ENCODE assay signal across 24 cellular contexts in the genomic region with DNA sequence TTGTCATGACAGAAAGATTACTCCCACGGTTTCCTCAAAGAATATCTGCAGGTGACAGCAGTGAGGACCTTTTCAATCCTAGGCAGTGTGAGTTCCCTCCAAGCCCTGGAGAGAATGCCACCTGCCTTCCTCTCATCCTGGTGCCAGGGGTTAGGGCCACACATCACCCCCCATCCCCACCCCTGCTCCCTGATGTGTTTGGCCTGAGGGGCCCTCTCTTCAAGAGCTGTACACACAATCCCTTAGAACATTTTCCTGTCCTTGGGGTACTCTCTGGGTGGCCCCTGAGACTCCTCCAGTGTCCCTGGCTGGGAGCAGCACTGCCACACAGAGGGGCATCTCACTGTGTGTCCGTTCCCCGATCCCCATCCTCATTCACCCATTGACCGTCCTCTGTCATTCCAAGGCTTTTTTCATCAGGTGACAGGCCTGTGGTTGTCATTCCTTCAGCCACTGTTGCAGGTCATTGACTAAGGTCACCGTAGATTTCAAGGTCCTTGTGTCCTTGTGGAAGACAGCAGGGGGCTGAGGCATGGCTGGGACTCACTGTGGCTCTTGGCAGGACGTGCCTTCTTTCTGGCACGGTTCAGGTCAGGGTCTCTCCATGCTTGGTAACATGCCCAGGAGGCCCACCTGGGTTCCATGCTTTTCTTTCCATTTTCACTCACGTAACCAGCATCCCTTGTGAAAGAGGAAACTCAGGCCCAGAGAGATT. TPM values are rescaled to one million over a fixed set of nuclear protein-coding genes. Genes with fewer than 3 reads are reported as not detected.
"Had no signal": no experiment of that assay in that cellular context is flagged by ENCODE, and none has a peak within 500 bp of the region (broad histone marks: within the 10 kb centered on the region; RNA-seq: fewer than 3 reads in every experiment).

No MANE protein-coding gene starts in this region.

- DNase-seq: activated CD4-positive, alpha-beta T cell treated with anti-CD3 and anti-CD28 coated beads for 1 hour; activated gamma-delta T cell treated with Interleukin-2 at 50 U/mL for 16 hours; activated T-cell treated with anti-CD3 and anti-CD28 coated beads, Interleukin-2, amount 50 U/mL, for 1 hour; anterior cingulate cortex; body of pancreas; effector memory CD4-positive, alpha-beta T cell; kidney; naive thymus-derived CD8-positive, alpha-beta T cell; ovary; sigmoid colon; stimulated activated CD4-positive, alpha-beta T cell treated with anti-CD3 and anti-CD28 coated beads, Interleukin-4, amount 100 ng/mL, for 1 hour; stimulated activated naive CD4-positive, alpha-beta T cell treated with Interleukin-2 at 50 U/mL for 16 hours; T-cell; upper lobe of right lung; WERI-Rb-1 had no signal

- H3K27ac Mint-ChIP-seq: activated naive CD4-positive, alpha-beta T cell treated with anti-CD3 and anti-CD28 coated beads, Interleukin-2, amount 50 U/mL, for 24 hours; mesothelial cell of epicardium had no signal

- H3K27ac ChIP-seq: body of pancreas, ovary, sigmoid colon, upper lobe of right lung, WERI-Rb-1 had no signal

- ATAC-seq: left lobe of liver; naive thymus-derived CD8-positive, alpha-beta T cell; SK-N-SH treated with all-trans-retinoic acid at 6 μM for 48 hours; T-cell; upper lobe of right lung had no signal

- H3K9me3 ChIP-seq: body of pancreas, ovary, sigmoid colon, upper lobe of right lung had no signal

- H3K4me3 Mint-ChIP-seq: activated naive CD4-positive, alpha-beta T cell treated with anti-CD3 and anti-CD28 coated beads, Interleukin-2, amount 50 U/mL, for 24 hours; central memory CD8-positive, alpha-beta T cell; mesothelial cell of epicardium; naive thymus-derived CD8-positive, alpha-beta T cell; T-cell had no signal

- H3K9me3 Mint-ChIP-seq: activated naive CD4-positive, alpha-beta T cell treated with anti-CD3 and anti-CD28 coated beads, Interleukin-2, amount 50 U/mL, for 24 hours; central memory CD8-positive, alpha-beta T cell; mesothelial cell of epicardium; naive thymus-derived CD8-positive, alpha-beta T cell; T-cell had no signal

- H3K27me3 Mint-ChIP-seq: activated naive CD4-positive, alpha-beta T cell treated with anti-CD3 and anti-CD28 coated beads, Interleukin-2, amount 50 U/mL, for 24 hours had no signal

- H3K4me1 Mint-ChIP-seq: activated naive CD4-positive, alpha-beta T cell treated with anti-CD3 and anti-CD28 coated beads, Interleukin-2, amount 50 U/mL, for 24 hours; central memory CD8-positive, alpha-beta T cell; T-cell had no signal

- H3K4me1 ChIP-seq: body of pancreas, sigmoid colon, upper lobe of right lung had no signal

- H3K36me3 Mint-ChIP-seq: activated naive CD4-positive, alpha-beta T cell treated with anti-CD3 and anti-CD28 coated beads, Interleukin-2, amount 50 U/mL, for 24 hours; naive thymus-derived CD8-positive, alpha-beta T cell; T-cell had no signal

- H3K27me3 ChIP-seq: body of pancreas, ovary, sigmoid colon, upper lobe of right lung had no signal

- H3K36me3 ChIP-seq: ovary had no signal

- H3K4me3 ChIP-seq: body of pancreas, ovary, sigmoid colon, smooth muscle cell, upper lobe of right lung had no signal

RNA-seq across cellular contexts. Expression of a gene that starts 26.9 kb away (rescaled TPM):
- total RNA-seq: body of pancreas; lung microvascular endothelial cell; mesothelial cell of epicardium; naive thymus-derived CD8-positive, alpha-beta T cell; pulmonary artery endothelial cell; smooth muscle cell; subcutaneous adipose tissue; T-cell had no signal
- polyA plus RNA-seq: naive thymus-derived CD8-positive, alpha-beta T cell; ovary; smooth muscle cell had no signal
